Comparison of ENCODE assay signal across 9 cellular contexts in genomic region chr12:14525964-14526363, GRCh38. TPM values are rescaled to one million over a fixed set of nuclear protein-coding genes. Genes with fewer than 3 reads are reported as not detected.
"Had no signal": no experiment of that assay in that cellular context is flagged by ENCODE, and none has a peak within 500 bp of the region (broad histone marks: within the 10 kb centered on the region; RNA-seq: fewer than 3 reads in every experiment).

No MANE protein-coding gene starts in this region.

- H3K4me3 ChIP-seq: GM12878 had no signal

- FAIRE-seq: G401.6, GM12878, GM12891, GM12892, GM18507, GM19239 had no signal

- DNase-seq: GDM1, GF-D8 had no signal

- ATAC-seq: GM12878 had no signal

RNA-seq across cellular contexts. Expression of gene PLBD1, which starts 41.7 kb away (rescaled TPM):
- total RNA-seq: G401 had no signal
